Comparison of ENCODE assay signal across 8 cellular contexts in the genomic region with DNA sequence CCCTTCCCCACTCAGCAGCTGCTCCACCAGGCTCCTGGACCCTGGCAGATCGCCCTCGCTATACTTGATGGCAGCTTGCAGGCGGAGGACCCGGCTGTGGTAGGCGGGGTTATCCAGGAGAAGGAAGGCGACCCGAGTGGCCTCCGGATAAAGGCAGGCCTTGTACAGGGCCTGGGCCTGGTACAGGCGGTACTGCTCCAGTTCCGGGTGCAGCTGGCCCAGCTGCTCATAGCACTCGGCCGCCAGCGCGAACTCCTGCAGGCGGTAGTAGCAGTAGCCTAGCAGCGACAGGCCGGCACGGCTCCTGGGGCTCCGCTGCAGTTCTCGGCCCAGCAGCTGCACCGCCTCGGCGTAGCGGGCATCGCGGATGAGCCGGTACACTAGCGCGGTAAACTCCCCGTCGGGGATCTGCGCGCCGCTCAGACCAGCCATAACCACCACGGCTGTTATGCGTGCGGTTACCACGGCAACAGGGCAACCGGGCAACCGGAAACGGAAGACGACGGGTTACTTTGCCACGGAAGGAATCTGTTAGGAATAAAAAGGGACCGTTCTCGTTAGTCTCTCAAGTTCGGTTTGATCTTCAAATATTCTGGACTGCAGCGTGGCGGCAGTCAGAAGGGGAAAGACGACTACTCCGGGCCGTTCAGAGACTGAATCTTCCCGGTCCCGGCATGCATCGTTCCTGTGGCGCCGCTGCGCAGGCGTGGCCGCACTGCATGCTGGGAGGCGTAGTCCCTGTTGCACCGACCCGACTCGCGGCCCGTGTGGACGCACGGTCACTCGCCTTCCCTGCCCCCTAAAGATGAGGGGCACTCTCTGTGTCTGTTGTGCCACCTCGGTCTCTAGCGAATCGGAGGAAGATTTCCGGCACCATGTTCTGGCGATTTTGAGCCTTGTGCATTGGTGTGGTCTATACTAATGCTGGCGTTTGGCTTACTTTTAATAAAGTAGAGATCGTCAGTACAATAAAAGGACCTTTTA.
DNase-seq lines count a peak whose midpoint lies in the region; ATAC-seq and TF ChIP-seq lines count a peak whose summit lies in the region.

No MANE protein-coding gene starts in this region.

- peak; percentile 89 for DNase-seq in EH (ENCODE audit: low read depth)
- peak; percentile 74 for DNase-seq in GOT3 (lab: John Stamatoyannopoulos, UW)
- peak; percentile 85 for DNase-seq in LHCN-M2 (ENCODE audit: low read depth)
- DNase-seq in RWPE2 (ENCODE audit: low spot score): peak; percentile 89
- DNase-seq in activated effector memory CD4-positive, alpha-beta T cell treated with anti-CD3 and anti-CD28 coated beads, Interleukin-2, amount 50 U/mL, for 16 hours: peak; percentile 96
- peak; percentile 63 for DNase-seq in fibroblast of the conjunctiva (ENCODE audit: low read depth)
- DNase-seq in stimulated activated naive CD8-positive, alpha-beta T cell treated with anti-CD3 and anti-CD28 coated beads, Interleukin-15, Interleukin-2, amounts not matched to agents 100 U/mL and 50 U/mL, for 24 hours: peak; percentile 91

- H3K4me3 Mint-ChIP-seq in nephron: peak overlapping the region; percentile 96

- H3K4me1 ChIP-seq in RWPE2 (ENCODE audit: insufficient read depth, poor library complexity, severe bottlenecking): no peaks in the 10 kb centered on the region

- TF ChIP-seq CTCF in RWPE2 (IDR thresholded peaks at IDR 0.05; ENCODE audit: poor library complexity, severe bottlenecking): no peak
- no peak for TF ChIP-seq CTCF in nephron (IDR thresholded peaks at IDR 0.05; ENCODE audit: unreplicated experiment in 3 of 3)

- no peaks in the 10 kb centered on the region for H3K27me3 Mint-ChIP-seq in nephron (ENCODE audit: low read depth)

- no peaks in the 10 kb centered on the region for H3K27me3 ChIP-seq in RWPE2 (ENCODE audit: insufficient read depth, poor library complexity, severe bottlenecking)

- H3K27ac Mint-ChIP-seq in nephron: peak overlapping the region; percentile 100

- peak; percentile 94 for ATAC-seq in RWPE2 (ENCODE audit: low read depth)
- peak; percentile 96 for ATAC-seq in stimulated activated naive CD8-positive, alpha-beta T cell treated with anti-CD3 and anti-CD28 coated beads, Interleukin-15, Interleukin-2, amounts not matched to agents 100 U/mL and 50 U/mL, for 24 hours

- H3K36me3 ChIP-seq in RWPE2 (ENCODE audit: low read depth): no peaks in the 10 kb centered on the region

- peaks cover 24% of the 10 kb centered on the region for H3K36me3 Mint-ChIP-seq in nephron (ENCODE audit: low read depth)

- no peaks in the 10 kb centered on the region for H3K9me3 ChIP-seq in RWPE2 (ENCODE audit: severe bottlenecking)

- H3K9me3 Mint-ChIP-seq in nephron: peaks cover 11% of the 10 kb centered on the region

- H3K4me1 Mint-ChIP-seq in nephron: peaks cover 36% of the 10 kb centered on the region

- peak overlapping the region; percentile 62 for H3K27ac ChIP-seq in RWPE2 (ENCODE audit: poor library complexity, severe bottlenecking)

- H3K4me3 ChIP-seq in RWPE2 (ENCODE audit: severe bottlenecking): peak overlapping the region; percentile 60

Comparison
In these comparisons a context has a peak if more than half of its experiments do, and no peak if none do; other contexts are left out.
1. Peak in every context shown above with its lines: DNase-seq, ATAC-seq, H3K4me3 ChIP-seq and H3K27ac ChIP-seq.